ENCODE assay signal across 2 cellular contexts in genomic region chr3:169668957-169669681, GRCh38.
A peak's percentile ranks its signal among the peaks of the same experiment; 100 is the strongest.
TF ChIP-seq lines count a peak whose summit lies in the region.

No MANE protein-coding gene starts in this region.

TF ChIP-seq in SK-N-SH treated with all-trans-retinoic acid at 6 μM for 48 hours, 23 proteins besides CTCF, POLR2A, EP300 and RAD21 (continued from another document):
- TF ChIP-seq POU6F1 (CRISPR knock-in tag; IDR thresholded peaks at IDR 0.05; ENCODE audit: borderline replicate concordance, low read depth) = no peak
- TF ChIP-seq ZFP30 (CRISPR knock-in tag; IDR thresholded peaks at IDR 0.05) = no peak
- no peak for TF ChIP-seq GLIS3 (CRISPR knock-in tag; IDR thresholded peaks at IDR 0.05)
- no peak for TF ChIP-seq CREB5 (CRISPR knock-in tag; IDR thresholded peaks at IDR 0.05; ENCODE audit: low read depth)
- TF ChIP-seq ZNF565 (CRISPR knock-in tag; conservative IDR thresholded peaks at IDR 0.05; ENCODE audit: low read depth) = no peak
- TF ChIP-seq SNAI2 (CRISPR knock-in tag; IDR thresholded peaks at IDR 0.05) = no peak
- no peak for TF ChIP-seq PPARA (CRISPR knock-in tag; IDR thresholded peaks at IDR 0.05; ENCODE audit: borderline replicate concordance)
- no peak for TF ChIP-seq CSRNP3 (CRISPR knock-in tag; IDR thresholded peaks at IDR 0.05)
- no peak for TF ChIP-seq RARB (CRISPR knock-in tag; IDR thresholded peaks at IDR 0.05)
- TF ChIP-seq ZFP3 (CRISPR knock-in tag; IDR thresholded peaks at IDR 0.05) = no peak
- no peak for TF ChIP-seq ZNF70 (CRISPR knock-in tag; IDR thresholded peaks at IDR 0.05)
- TF ChIP-seq BACH2 (CRISPR knock-in tag; IDR thresholded peaks at IDR 0.05; ENCODE audit: borderline replicate concordance) = no peak
- TF ChIP-seq OSR1 (CRISPR knock-in tag; IDR thresholded peaks at IDR 0.05) = no peak
- no peak for TF ChIP-seq ZNF8 (CRISPR knock-in tag; IDR thresholded peaks at IDR 0.05)
- no peak for TF ChIP-seq PATZ1 (CRISPR knock-in tag; IDR thresholded peaks at IDR 0.05; ENCODE audit: borderline replicate concordance)
- no peak for TF ChIP-seq TSHZ2 (CRISPR knock-in tag; IDR thresholded peaks at IDR 0.05)
TF ChIP-seq in SK-N-SH treated with all-trans-retinoic acid at 6 μM for 48 hours: peak in this region for 0.

TF ChIP-seq in HepG2, 621 proteins besides CTCF, POLR2A, EP300 and RAD21 (continued from another document and continues in another):
- TF ChIP-seq MAZ (IDR thresholded peaks at IDR 0.05; ENCODE audit: borderline replicate concordance, low read depth, low read length) (peak; percentile 24; the same call in 1 of the 2 replicates), MAZ (CRISPR knock-in tag; IDR thresholded peaks at IDR 0.05; ENCODE audit: low read depth) (no peak), GATAD1 (CRISPR knock-in tag; IDR thresholded peaks at IDR 0.05) (no peak), ZGPAT (CRISPR knock-in tag; IDR thresholded peaks at IDR 0.05) (peak; percentile 40; the same call in 1 of the 2 replicates), PBX2 (CRISPR knock-in tag; IDR thresholded peaks at IDR 0.05) (no peak), CHD2 (IDR thresholded peaks at IDR 0.05; ENCODE audit: low read depth, low read length) (no peak), MZF1 (CRISPR knock-in tag; IDR thresholded peaks at IDR 0.05; ENCODE audit: borderline replicate concordance) (no peak), ZNF644 (CRISPR knock-in tag; IDR thresholded peaks at IDR 0.05; ENCODE audit: low read depth) (no peak), ZNF235 (CRISPR knock-in tag; IDR thresholded peaks at IDR 0.05; ENCODE audit: borderline replicate concordance) (no peak), ZNF280B (CRISPR knock-in tag; IDR thresholded peaks at IDR 0.05; ENCODE audit: borderline replicate concordance) (no peak), MED1 (CRISPR knock-in tag; IDR thresholded peaks at IDR 0.05) (no peak), ARID2 (CRISPR knock-in tag; IDR thresholded peaks at IDR 0.05; ENCODE audit: borderline replicate concordance) (no peak), SALL2 (CRISPR knock-in tag; IDR thresholded peaks at IDR 0.05) (no peak), IRF2 (CRISPR knock-in tag; IDR thresholded peaks at IDR 0.05) (peak; percentile 49; the same call in 1 of the 2 replicates), SALL1 (CRISPR knock-in tag; IDR thresholded peaks at IDR 0.05) (peak; percentile 65; the same call in 1 of the 2 replicates), ZNF546 (CRISPR knock-in tag; conservative IDR thresholded peaks at IDR 0.05) (no peak), ZBTB7B (CRISPR knock-in tag; IDR thresholded peaks at IDR 0.05) (no peak), CEBPB (IDR thresholded peaks at IDR 0.05; ENCODE audit: borderline replicate concordance, low read depth, low read length) (no peak), MAF1 (CRISPR knock-in tag; IDR thresholded peaks at IDR 0.05; ENCODE audit: borderline replicate concordance) (no peak), ZNF501 (CRISPR knock-in tag; IDR thresholded peaks at IDR 0.05) (peak; percentile 58), ZNF747 (CRISPR knock-in tag; IDR thresholded peaks at IDR 0.05; ENCODE audit: borderline replicate concordance) (no peak), ZSCAN21 (CRISPR knock-in tag; IDR thresholded peaks at IDR 0.05; ENCODE audit: borderline replicate concordance) (0 out of 2 replicates have a peak, but pooled peaks have one; percentile 38), HBP1 (CRISPR knock-in tag; IDR thresholded peaks at IDR 0.05; ENCODE audit: low read depth) (no peak), THAP9 (CRISPR knock-in tag; IDR thresholded peaks at IDR 0.05; ENCODE audit: borderline replicate concordance) (peak; percentile 64; the same call in 1 of the 2 replicates), GATA4 (IDR thresholded peaks at IDR 0.05; ENCODE audit: borderline replicate concordance, low read depth) (no peak), MLLT10 (CRISPR knock-in tag; IDR thresholded peaks at IDR 0.05) (no peak), ZBTB38 (CRISPR knock-in tag; IDR thresholded peaks at IDR 0.05) (no peak; the same call in 1 of the 2 replicates), RORA (CRISPR knock-in tag; IDR thresholded peaks at IDR 0.05) (no peak), ATF7-NPFF (CRISPR knock-in tag; IDR thresholded peaks at IDR 0.05; ENCODE audit: low read depth) (0 out of 2 replicates have a peak, but pooled peaks have one; percentile 64), MED8 (CRISPR knock-in tag; IDR thresholded peaks at IDR 0.05; ENCODE audit: insufficient replicate concordance) (no peak), ZMYM4 (CRISPR knock-in tag; IDR thresholded peaks at IDR 0.05) (peak; percentile 55; the same call in 1 of the 2 replicates), NCOA5 (CRISPR knock-in tag; IDR thresholded peaks at IDR 0.05) (no peak), JDP2 (CRISPR knock-in tag; IDR thresholded peaks at IDR 0.05; ENCODE audit: borderline replicate concordance) (no peak), ATF3 (CRISPR knock-in tag; IDR thresholded peaks at IDR 0.05) (no peak), ZNF639 (CRISPR knock-in tag; conservative IDR thresholded peaks at IDR 0.05) (no peak), REST (IDR thresholded peaks at IDR 0.05; ENCODE audit: borderline replicate concordance in 1 of 2, low read depth in 1 of 2, low read length in 2 of 2) (no peak), PHF8 (CRISPR knock-in tag; IDR thresholded peaks at IDR 0.05) (peak; percentile 26; the same call in 1 of the 2 replicates), ZNF589 (CRISPR knock-in tag; conservative IDR thresholded peaks at IDR 0.05) (no peak), ZMYM2 (CRISPR knock-in tag; IDR thresholded peaks at IDR 0.05) (no peak), MAX (IDR thresholded peaks at IDR 0.05) (no peak), TGIF2 (CRISPR knock-in tag; IDR thresholded peaks at IDR 0.05) (no peak), ZNF160 (CRISPR knock-in tag; IDR thresholded peaks at IDR 0.05) (no peak), ZNF580 (CRISPR knock-in tag; IDR thresholded peaks at IDR 0.05; ENCODE audit: borderline replicate concordance, low read depth) (no peak), ZNF660 (CRISPR knock-in tag; IDR thresholded peaks at IDR 0.05; ENCODE audit: borderline replicate concordance, low read depth) (no peak), SIN3A (IDR thresholded peaks at IDR 0.05; ENCODE audit: borderline replicate concordance, low read depth, low read length) (no peak)
